8 cellular contexts compared by ENCODE assay signal in genomic region chr9:86947146-86948081, GRCh38. TPM values are rescaled to one million over a fixed set of nuclear protein-coding genes. Genes with fewer than 3 reads are reported as not detected.
DNase-seq lines count a peak whose midpoint lies in the region; ATAC-seq and TF ChIP-seq lines count a peak whose summit lies in the region.

GAS1 (minus strand) TSS chr9:86947506; CDS start chr9:86946779, 727 bp downstream.

- 0 to 1% (median 1%) methylated on average over 51 to 89 of the region's 89 CpGs for WGBS in spleen, 5 donors

- peaks cover 0 to 51% (median 17%) of the 10 kb centered on the region in 7 donors for H3K27me3 ChIP-seq in spleen (replicated peaks in 1 of 7)

- H3K4me1 ChIP-seq in spleen: peaks cover 7 to 44% (median 30%) of the 10 kb centered on the region in 6 donors

- POLR2A ChIA-PET in GM10248 (lab: Yijun Ruan, JAX): no interaction called here

- peak in 1 of 3 donors; percentile 32 for TF ChIP-seq POLR2A in spleen (IDR thresholded peaks at IDR 0.05)

- H3K36me3 ChIP-seq in spleen: no peaks in the 10 kb centered on the region

- ATAC-seq in HG02623 (IDR thresholded peaks at IDR 0.05; ENCODE audit: unreplicated experiment) (peak; percentile 41), HG02970 (IDR thresholded peaks at IDR 0.05; ENCODE audit: low FRiP score, unreplicated experiment) (no peak)

- peaks cover 0 to 7% (median 0%) of the 10 kb centered on the region in 8 donors for H3K9me3 ChIP-seq in spleen

- H3K4me3 ChIP-seq in spleen: peak within 1 kb of the TSS; percentile 70 to 99 (median 92)

- DNase-seq in GM10248 (ENCODE audit: extremely low spot score) (peak; percentile 59), NCI-H1694 (lab: John Stamatoyannopoulos, UW) (peak; percentile 49), cerebellar cortex (ENCODE audit: low spot score) (peak; percentile 89), islet precursor cell (peak; percentile 98), spleen (peak; percentile 92)
- peak; percentile 21 for DNase-seq in activated CD4-positive, CD25-positive, alpha-beta regulatory T cell treated with anti-CD3 and anti-CD28 coated beads, Interleukin-2, amount 50 U/mL, for 16 hours (ENCODE audit: low read depth, low spot score)

- CTCF ChIA-PET in GM10248 (lab: Yijun Ruan, JAX): interaction anchor here (0.9 to 1.6 kb wide), 4 partner anchors 14 to 378 kb away, joined by 3 to 4 read pairs (median 4); no protein-coding TSS in a partner anchor

- TF ChIP-seq CTCF in GM10248 (IDR thresholded peaks at IDR 0.05; ENCODE audit: control extremely low read depth, extremely low read depth, low read depth, missing control alignments) (no peak), spleen (IDR thresholded peaks at IDR 0.05 in 8 of 11, conservative IDR thresholded peaks at IDR 0.05 in 3 of 11) (no peak)

- H3K27ac ChIP-seq in spleen: peak within 1 kb of the TSS; percentile 42 to 91 (median 86)

- intact Hi-C loops in spleen (cut with DNase I; ENCODE audit: low total_unique reads): no loop called here

RNA-seq across cellular contexts. Expression of gene GAS1, which starts in this region (rescaled TPM):
- total RNA-seq in spleen: 10 to 100 TPM in 1 of 7 donors, 1 to 10 TPM in 6; 2.0 to 13.2 (median 6.9) TPM
- polyA plus RNA-seq in spleen: 1 to 10 TPM; 2.0 to 7.2 (median 2.3) TPM

Comparison
In these comparisons a context has a peak if more than half of its experiments do, and no peak if none do; other contexts are left out.
1. DNase-seq: peak in every context shown above with its lines; median percentile 98 in islet precursor cell; 92 in spleen; 89 in cerebellar cortex; 59 in GM10248; 49 in NCI-H1694; 21 in activated CD4-positive, CD25-positive, alpha-beta regulatory T cell treated with anti-CD3 and anti-CD28 coated beads, Interleukin-2, amount 50 U/mL, for 16 hours.